Comparison of ENCODE assay signal across 8 cellular contexts in genomic region chr9:131423171-131423581, GRCh38. TPM values are rescaled to one million over a fixed set of nuclear protein-coding genes. Genes with fewer than 3 reads are reported as not detected.
A peak's percentile ranks its signal among the peaks of the same experiment; 100 is the strongest.
DNase-seq lines count a peak whose midpoint lies in the region; ATAC-seq and TF ChIP-seq lines count a peak whose summit lies in the region.

No MANE protein-coding gene starts in this region.

- H4K20me1 ChIP-seq in GM23338 (replicated peaks; ENCODE audit: insufficient read depth): peaks cover 98% of the 10 kb centered on the region

- H3K27ac ChIP-seq in GM23338 (ENCODE audit: low read depth): peak overlapping the region; percentile 90

- CTCF ChIA-PET in Caco-2 (lab: Charles Lee): no interaction called here

- POLR2A ChIA-PET in Caco-2 (lab: Charles Lee): no interaction called here

- no peak overlapping the region for H3K4me3 Mint-ChIP-seq in GM23338
- peak overlapping the region in 1 of 8 donors; percentile 3 for H3K4me3 Mint-ChIP-seq in naive B cell
- H3K4me3 Mint-ChIP-seq in Caco-2 (ENCODE audit: unreplicated experiment): no peak overlapping the region

- no peaks in the 10 kb centered on the region for H3K9me3 ChIP-seq in Caco-2

- H3K4me3 ChIP-seq in GM23338: no peak overlapping the region
- H3K4me3 ChIP-seq in fibroblast of mammary gland (ENCODE audit: control insufficient read depth, low read depth, low read length): no peak overlapping the region
- H3K4me3 ChIP-seq in Caco-2 (ENCODE audit: low read depth, low read length): no peak overlapping the region

- ATAC-seq in GM23338 (peak; percentile 55), SK-N-SH treated with all-trans-retinoic acid at 6 μM for 48 hours (peak; percentile 92), naive B cell (ENCODE audit: low read depth in 2 of 2) (peak; percentile 71 to 85), GM19328 (IDR thresholded peaks at IDR 0.05; ENCODE audit: unreplicated experiment) (no peak), HG03378 (IDR thresholded peaks at IDR 0.05; ENCODE audit: unreplicated experiment) (no peak)

- peaks cover 61% of the 10 kb centered on the region for H3K4me1 Mint-ChIP-seq in GM23338
- peaks cover 46 to 77% (median 68%) of the 10 kb centered on the region in 3 donors for H3K4me1 Mint-ChIP-seq in naive B cell
- H3K4me1 Mint-ChIP-seq in Caco-2 (ENCODE audit: low read depth, unreplicated experiment): peaks cover 31% of the 10 kb centered on the region

- H3K36me3 ChIP-seq in GM23338 (ENCODE audit: insufficient read depth) (no peaks in the 10 kb centered on the region), Caco-2 (ENCODE audit: control insufficient read depth, insufficient read depth, low read length) (peaks cover 1% of the 10 kb centered on the region)

- no TSS peak for BruUV-seq in Caco-2 (replicated peaks; lab: Mats Ljungman, UMichigan)

- H3K79me2 ChIP-seq in GM23338 (replicated peaks; ENCODE audit: insufficient read depth): peaks cover 100% of the 10 kb centered on the region

- H3K27me3 Mint-ChIP-seq in GM23338 (ENCODE audit: insufficient read depth, low read depth, poor library complexity) (peaks cover 34% of the 10 kb centered on the region), naive B cell (no peaks in the 10 kb centered on the region), Caco-2 (ENCODE audit: insufficient read depth, unreplicated experiment) (no peaks in the 10 kb centered on the region)

- TF ChIP-seq CTCF in GM23338 (conservative IDR thresholded peaks at IDR 0.05; ENCODE audit: low read depth in 2 of 2): no peak
- no peak for TF ChIP-seq CTCF in fibroblast of mammary gland (conservative IDR thresholded peaks at IDR 0.05; ENCODE audit: control insufficient read depth, insufficient read depth, low read depth, low read length)
- no peak for TF ChIP-seq CTCF in Caco-2 (IDR thresholded peaks at IDR 0.05; ENCODE audit: insufficient read depth in 1 of 2, low read depth in 1 of 2, low read length in 1 of 2, severe bottlenecking in 1 of 2, unreplicated experiment in 1 of 2)

- no peak overlapping the region for H2AFZ ChIP-seq in GM23338

- H3K27ac Mint-ChIP-seq in GM23338 (peak overlapping the region; percentile 73), naive B cell (peak overlapping the region in 4 of 6 donors; percentile 30 to 73 (median 67)), Caco-2 (ENCODE audit: unreplicated experiment) (no peak overlapping the region)

- H3K27me3 ChIP-seq in GM23338 (ENCODE audit: insufficient read depth) (no peaks in the 10 kb centered on the region), Caco-2 (replicated peaks; ENCODE audit: control insufficient read depth, insufficient read depth, low read length) (no peaks in the 10 kb centered on the region)

- no peaks in the 10 kb centered on the region for H3K9me2 ChIP-seq in GM23338 (ENCODE audit: insufficient read depth)

- H3K9me3 Mint-ChIP-seq in GM23338: no peaks in the 10 kb centered on the region
- no peaks in the 10 kb centered on the region for H3K9me3 Mint-ChIP-seq in naive B cell
- no peaks in the 10 kb centered on the region for H3K9me3 Mint-ChIP-seq in Caco-2 (ENCODE audit: unreplicated experiment)

- peaks cover 39% of the 10 kb centered on the region for H3F3A ChIP-seq in GM23338 (replicated peaks; ENCODE audit: low read depth)

- H3K4me1 ChIP-seq in GM23338 (ENCODE audit: insufficient read depth): peaks cover 62% of the 10 kb centered on the region
- H3K4me1 ChIP-seq in Caco-2: peaks cover 7% of the 10 kb centered on the region

- H3K36me3 Mint-ChIP-seq in GM23338 (ENCODE audit: low read depth) (peaks cover 29% of the 10 kb centered on the region; the same call in 2 of the 3 replicates), naive B cell (peaks cover 4 to 8% of the 10 kb centered on the region in 2 donors), Caco-2 (ENCODE audit: insufficient read depth, unreplicated experiment) (peaks cover 80% of the 10 kb centered on the region)

- H3K4me2 ChIP-seq in GM23338: peak overlapping the region; percentile 49; the same call in 1 of the 2 replicates

- peak; percentile 82 for DNase-seq in AG08395 (ENCODE audit: low spot score)
- DNase-seq in GM23338 (ENCODE audit: low spot score): peak; percentile 75
- DNase-seq in fibroblast of mammary gland (ENCODE audit: low read depth): peak; percentile 82
- no peak for DNase-seq in naive B cell
- DNase-seq in Caco-2: no peak

- intact Hi-C loops in Caco-2 (cut with micrococcal nuclease; ENCODE audit: unreplicated experiment): no loop called here

TF ChIP-seq in GM23338, 12 proteins besides CTCF, POLR2A, EP300 and RAD21 (continues in another document):
- no peak for TF ChIP-seq EZH2phosphoT487 (IDR thresholded peaks at IDR 0.05; ENCODE audit: unreplicated experiment)
- no peak for TF ChIP-seq REST (IDR thresholded peaks at IDR 0.05; ENCODE audit: unreplicated experiment)
- no peak for TF ChIP-seq ZNF331 (CRISPR knock-in tag; IDR thresholded peaks at IDR 0.05; ENCODE audit: low read depth)
- TF ChIP-seq ETS1 (IDR thresholded peaks at IDR 0.05): no peak

TF ChIP-seq in SK-N-SH treated with all-trans-retinoic acid at 6 μM for 48 hours, 23 proteins besides CTCF, POLR2A, EP300 and RAD21:
- TF ChIP-seq TCF4 (CRISPR knock-in tag; IDR thresholded peaks at IDR 0.05; ENCODE audit: borderline replicate concordance) (0 out of 2 replicates have a peak, but pooled peaks have one; percentile 9), PATZ1 (CRISPR knock-in tag; IDR thresholded peaks at IDR 0.05; ENCODE audit: borderline replicate concordance) (no peak)
TF ChIP-seq in SK-N-SH treated with all-trans-retinoic acid at 6 μM for 48 hours: peak in this region for 1.

RNA-seq across cellular contexts. Expression of gene PRRC2B, which starts 29.3 kb away (rescaled TPM):
- total RNA-seq in GM23338 (2014; rRNA removed; shearing (Covaris generic)): 171 and 193 TPM in 2 replicates
- 41.4 and 45.0 TPM in 2 replicates for polyA plus RNA-seq in GM23338 (2016; fragmentation: Nextera tagmentation; extraction: Ambion mirVana)
- polyA plus RNA-seq in naive B cell (ENCODE audit: low read depth in 6 of 6): 10 to 100 TPM in 5 of 6 donors, 1 to 10 TPM in 1; 6.9 to 52.8 (median 15.4) TPM
- 219 and 235 TPM in 2 replicates for total RNA-seq in Caco-2 (2022)

Comparison
In these comparisons a context has a peak if more than half of its experiments do, and no peak if none do; other contexts are left out.
1. DNase-seq: peak in AG08395 (single experiment), GM23338 (single experiment) and fibroblast of mammary gland (single experiment); none in naive B cell (single experiment) and Caco-2 (0 of 2).
2. ATAC-seq: peak in GM23338 (single experiment), SK-N-SH treated with all-trans-retinoic acid at 6 μM for 48 hours (single experiment) and naive B cell (2 of 2); none in GM19328 (single experiment) and HG03378 (single experiment).